In genomic region chr16:85391769-85392583, GRCh38 we compare ENCODE assay signal across 18 cellular contexts.
DNase-seq lines count a peak whose midpoint lies in the region; ATAC-seq and TF ChIP-seq lines count a peak whose summit lies in the region.
"Had no signal": no experiment of that assay in that cellular context is flagged by ENCODE, and none has a peak within 500 bp of the region (broad histone marks: within the 10 kb centered on the region; RNA-seq: fewer than 3 reads in every experiment).

No MANE protein-coding gene starts in this region.

- ATAC-seq in Right ventricle myocardium superior (ENCODE audit: poor library complexity) (no peak), GM18868 (IDR thresholded peaks at IDR 0.05; ENCODE audit: unreplicated experiment) (no peak), GM21390 (IDR thresholded peaks at IDR 0.05; ENCODE audit: unreplicated experiment) (no peak), GM18858 (IDR thresholded peaks at IDR 0.05; ENCODE audit: unreplicated experiment) (no peak)
- ATAC-seq: stimulated activated naive CD8-positive, alpha-beta T cell treated with anti-CD3 and anti-CD28 coated beads, Interleukin-15, Interleukin-2, amounts not matched to agents 100 U/mL and 50 U/mL, for 24 hours had no signal

- no peaks in the 10 kb centered on the region for H3K36me3 Mint-ChIP-seq in mesothelial cell of epicardium
- H3K36me3 Mint-ChIP-seq: activated naive CD8-positive, alpha-beta T cell had no signal

- TF ChIP-seq CTCF in mesothelial cell of epicardium (IDR thresholded peaks at IDR 0.05; ENCODE audit: unreplicated experiment): no peak

- no peak overlapping the region for H3K27ac ChIP-seq in epithelial cell of prostate

- peaks cover 44% of the 10 kb centered on the region for H3K4me1 Mint-ChIP-seq in mesothelial cell of epicardium

- peak; percentile 53 for DNase-seq in cardiac septum (ENCODE audit: low spot score)
- no peak for DNase-seq in Right ventricle myocardium superior
- DNase-seq in epithelial cell of prostate (ENCODE audit: low read depth, low spot score): peak; percentile 40
- peak; percentile 16 to 28 for DNase-seq in mesothelial cell of epicardium (ENCODE audit: low spot score in 2 of 2, unreplicated experiment in 2 of 2)
- no peak for DNase-seq in amniotic stem cell (lab: John Stamatoyannopoulos, UW)
- DNase-seq: Calu3; erythroblast; islet precursor cell; MM.1S; NCI-H1930; NCI-H526 treated with DMSO at 0.1 percent for 48 hours; stimulated activated CD4-positive, alpha-beta T cell treated with anti-CD3 and anti-CD28 coated beads, Interleukin-12 subunit alpha, Interleukin-12 subunit beta, amount 100 ng/mL, for 4 hours; stimulated activated naive CD8-positive, alpha-beta T cell treated with anti-CD3 and anti-CD28 coated beads, Interleukin-15, Interleukin-2, amounts not matched to agents 100 U/mL and 50 U/mL, for 24 hours; uterus had no signal

- intact Hi-C loops in cardiac septum (cut with DNase I): loop anchor here (2.0 to 10.0 kb wide), 4 partner anchors 70 to 277 kb away; partner anchors contain the start of gene CIBAR2
- intact Hi-C loops in Right ventricle myocardium superior (cut with DNase I): no loop called here

- H3K27ac Mint-ChIP-seq in mesothelial cell of epicardium: no peak overlapping the region
- H3K27ac Mint-ChIP-seq: activated naive CD8-positive, alpha-beta T cell had no signal

- H3K27me3 Mint-ChIP-seq in mesothelial cell of epicardium (ENCODE audit: low read depth): no peaks in the 10 kb centered on the region

- H3K4me3 Mint-ChIP-seq in mesothelial cell of epicardium: no peak overlapping the region
- H3K4me3 Mint-ChIP-seq: activated naive CD8-positive, alpha-beta T cell had no signal

- no peaks in the 10 kb centered on the region for H3K9me3 Mint-ChIP-seq in mesothelial cell of epicardium

Comparison
In these comparisons a context has a peak if more than half of its experiments do, and no peak if none do; other contexts are left out.
1. DNase-seq: peak in cardiac septum (single experiment), epithelial cell of prostate (single experiment) and mesothelial cell of epicardium (2 of 2); none in Right ventricle myocardium superior (single experiment) and amniotic stem cell (single experiment).